ENCODE assay signal across 22 cellular contexts in the genomic region with DNA sequence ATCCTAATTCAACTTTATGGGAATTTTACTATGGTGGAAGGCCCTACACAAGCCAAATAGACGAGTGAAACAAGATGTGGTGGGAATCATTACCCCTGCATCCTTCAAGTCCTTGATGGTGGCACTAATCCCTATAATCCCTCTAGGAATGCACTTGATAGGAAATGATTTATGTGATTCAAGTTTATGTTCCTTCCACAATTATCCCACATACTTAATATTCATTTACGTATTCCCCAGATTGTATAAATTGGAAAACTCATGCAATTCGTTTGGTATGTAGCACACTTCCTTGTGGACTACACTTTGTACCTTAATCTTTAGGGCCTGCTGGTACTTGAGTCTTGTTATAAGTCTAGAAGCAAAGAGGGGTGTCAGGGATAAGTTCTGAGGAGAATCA. TPM values are rescaled to one million over a fixed set of nuclear protein-coding genes. Genes with fewer than 3 reads are reported as not detected.
DNase-seq lines count a peak whose midpoint lies in the region; ATAC-seq, FAIRE-seq and TF ChIP-seq lines count a peak whose summit lies in the region.
"Had no signal": no experiment of that assay in that cellular context is flagged by ENCODE, and none has a peak within 500 bp of the region (broad histone marks: within the 10 kb centered on the region; RNA-seq: fewer than 3 reads in every experiment).

No MANE protein-coding gene starts in this region.

- no peaks in the 10 kb centered on the region for H4K20me1 ChIP-seq in PC-3 (ENCODE audit: low read length)

- H3K9me3 Mint-ChIP-seq in mesothelial cell of epicardium, result peaks cover 11% of the 10 kb centered on the region
- H3K9me3 Mint-ChIP-seq: IgD-negative memory B cell had no signal

- H3K27me3 Mint-ChIP-seq in mesothelial cell of epicardium (ENCODE audit: low read depth), result no peaks in the 10 kb centered on the region
- H3K27me3 Mint-ChIP-seq: IgD-negative memory B cell had no signal

- POLR2A ChIA-PET in A673 (lab: Charles Lee; ENCODE audit: low non-redundant PET), result no interaction called here
- POLR2A ChIA-PET in PC-3 (lab: Charles Lee; ENCODE audit: unreplicated experiment), result no interaction called here

- DNase-seq in A673 (ENCODE audit: low spot score) (peak; percentile 52), PC-3 (no peak), astrocyte of the hippocampus (ENCODE audit: low read depth, low spot score) (peak; percentile 26), mesothelial cell of epicardium (ENCODE audit: low spot score in 2 of 2, unreplicated experiment in 2 of 2) (no peak), kidney (no peak), NCI-H1092 (lab: John Stamatoyannopoulos, UW) (no peak)
- DNase-seq in activated CD4-positive, alpha-beta T cell treated with anti-CD3 and anti-CD28 coated beads for 4 hours, result no peak
- DNase-seq: DMS53, GF-D8, H7, NCI-H1417, NCI-H1694 treated with DMSO at 0.1 percent for 48 hours, NCI-H2081 treated with DMSO at 0.1 percent for 48 hours, NCI-H446, NCI-H748 treated with DMSO at 0.1 percent for 48 hours, Right ventricle myocardium superior, SW 1271 had no signal

- peaks cover 30% of the 10 kb centered on the region for H3K4me1 Mint-ChIP-seq in mesothelial cell of epicardium
- H3K4me1 Mint-ChIP-seq: B cell, CD14-positive monocyte, IgD-negative memory B cell had no signal

- no TSS peak for BruUV-seq in A673 (replicated peaks; lab: Mats Ljungman, UMichigan)
- BruUV-seq in PC-3 (replicated peaks; lab: Mats Ljungman, UMichigan), result no TSS peak

- CTCF ChIA-PET in A673 (lab: Charles Lee), result no interaction called here
- CTCF ChIA-PET in PC-3 (lab: Charles Lee), result no interaction called here

- no peak overlapping the region for H2AFZ ChIP-seq in PC-3 (ENCODE audit: low read length)

- peaks cover 14% of the 10 kb centered on the region for H3K36me3 Mint-ChIP-seq in mesothelial cell of epicardium
- H3K36me3 Mint-ChIP-seq: CD14-positive monocyte, IgD-negative memory B cell had no signal

- H3K27me3 ChIP-seq in A673 (replicated peaks; ENCODE audit: insufficient read depth, low read depth, low read length, poor library complexity), result no peaks in the 10 kb centered on the region
- H3K27me3 ChIP-seq in PC-3 (ENCODE audit: low read length), result no peaks in the 10 kb centered on the region

- no peaks in the 10 kb centered on the region for H3K9me3 ChIP-seq in A673 (ENCODE audit: low read depth, low read length, poor library complexity, severe bottlenecking)
- no peaks in the 10 kb centered on the region for H3K9me3 ChIP-seq in PC-3 (ENCODE audit: low read length)
- no peaks in the 10 kb centered on the region for H3K9me3 ChIP-seq in kidney (ENCODE audit: control insufficient read depth in 1 of 2, low read length in 2 of 2)

- H3K27ac ChIP-seq in A673 (ENCODE audit: low read depth, low read length, poor library complexity, severe bottlenecking), result no peak overlapping the region
- peak overlapping the region; percentile 99 for H3K27ac ChIP-seq in PC-3 (ENCODE audit: low read length)
- no peak overlapping the region for H3K27ac ChIP-seq in kidney (ENCODE audit: low read depth in 2 of 2, low read length in 2 of 2)

- H3K4me1 ChIP-seq in A673 (ENCODE audit: insufficient read depth, low read length, poor library complexity, severe bottlenecking) (peaks cover 13% of the 10 kb centered on the region), PC-3 (ENCODE audit: insufficient read depth, low read length) (peaks cover 58% of the 10 kb centered on the region), kidney (ENCODE audit: control insufficient read depth in 1 of 2, insufficient read depth in 1 of 2, low read depth in 1 of 2, low read length in 2 of 2) (no peaks in the 10 kb centered on the region)

- H3K4me3 ChIP-seq in A673 (ENCODE audit: low read depth, low read length, poor library complexity, severe bottlenecking), result no peak overlapping the region
- no peak overlapping the region for H3K4me3 ChIP-seq in PC-3 (ENCODE audit: low read length)
- H3K4me3 ChIP-seq in kidney (ENCODE audit: low read length in 2 of 2), result no peak overlapping the region

- H3K36me3 ChIP-seq in A673 (ENCODE audit: insufficient read depth, low read length, poor library complexity, severe bottlenecking), result no peaks in the 10 kb centered on the region
- no peaks in the 10 kb centered on the region for H3K36me3 ChIP-seq in PC-3 (ENCODE audit: low read depth, low read length)
- H3K36me3 ChIP-seq in kidney (ENCODE audit: control insufficient read depth in 1 of 2, insufficient read depth in 2 of 2, low read length in 2 of 2), result no peaks in the 10 kb centered on the region

- H3K4me3 Mint-ChIP-seq in mesothelial cell of epicardium, result no peak overlapping the region
- H3K4me3 Mint-ChIP-seq: B cell, CD14-positive monocyte, IgD-negative memory B cell had no signal

- peaks cover 17% of the 10 kb centered on the region; the same call in 1 of the 2 replicates for H3K79me2 ChIP-seq in PC-3 (ENCODE audit: low read length)

- no peak for ATAC-seq in PC-3
- no peak for ATAC-seq in GM19328 (IDR thresholded peaks at IDR 0.05; ENCODE audit: unreplicated experiment)

- peaks cover 13% of the 10 kb centered on the region for H3F3A ChIP-seq in PC-3 (ENCODE audit: low read length, unreplicated experiment)

- H3K27ac Mint-ChIP-seq in mesothelial cell of epicardium, result peak overlapping the region; percentile 79
- H3K27ac Mint-ChIP-seq: B cell, CD14-positive monocyte, IgD-negative memory B cell had no signal

- H3K4me2 ChIP-seq in PC-3 (ENCODE audit: low read length), result peak overlapping the region; percentile 82

- no peaks in the 10 kb centered on the region for H3K9me2 ChIP-seq in PC-3 (replicated peaks; ENCODE audit: low read length)

- FAIRE-seq in kidney (lab: Jason Lieb, UNC), result no peak
- FAIRE-seq: GM19239 had no signal

- no peak overlapping the region; the same call in 1 of the 2 replicates for H3K9ac ChIP-seq in PC-3 (ENCODE audit: low read length)
- H3K9ac ChIP-seq in kidney (ENCODE audit: low read length in 2 of 2), result no peak overlapping the region

- intact Hi-C loops in A673 (cut with micrococcal nuclease; ENCODE audit: unreplicated experiment) (no loop called here), PC-3 (cut with micrococcal nuclease) (loop anchor here (10.0 kb wide), 1 partner anchor 156 kb away; no protein-coding TSS in a partner anchor), kidney (cut with DNase I) (no loop called here)

- TF ChIP-seq CTCF in A673 (conservative IDR thresholded peaks at IDR 0.05; ENCODE audit: low read depth, low read length), result no peak
- TF ChIP-seq CTCF in PC-3 (conservative IDR thresholded peaks at IDR 0.05; ENCODE audit: low read depth, low read length), result no peak
- no peak for TF ChIP-seq CTCF in mesothelial cell of epicardium (IDR thresholded peaks at IDR 0.05; ENCODE audit: unreplicated experiment)
- no peak for TF ChIP-seq CTCF in kidney (IDR thresholded peaks at IDR 0.05; ENCODE audit: borderline replicate concordance, extremely low read depth, insufficient read depth)

RNA-seq across cellular contexts. Expression of a gene that starts 40.8 kb away (rescaled TPM):
- total RNA-seq in A673 (2021) (10.4 and 11.5 TPM in 2 replicates), PC-3 (2014; rRNA removed) (22.4 and 28.0 TPM in 2 replicates), mesothelial cell of epicardium (44.7 to 49.0 TPM (median 48.9 TPM) in 3 replicates), kidney (5.3 TPM)
- 5.1 TPM for polyA plus RNA-seq in kidney (ENCODE audit: insufficient read depth, low read depth, low replicate concordance)
- polyA plus RNA-seq: IgD-negative memory B cell had no signal

Comparison
In these comparisons a context has a peak if more than half of its experiments do, and no peak if none do; other contexts are left out.
1. DNase-seq: peak in A673 (single experiment) and astrocyte of the hippocampus (single experiment); none in PC-3 (single experiment), mesothelial cell of epicardium (0 of 2), kidney (single experiment), NCI-H1092 (single experiment) and activated CD4-positive, alpha-beta T cell treated with anti-CD3 and anti-CD28 coated beads for 4 hours (0 of 2).